12 cellular contexts compared by ENCODE assay signal in genomic region chr2:34652636-34653035, GRCh38.
DNase-seq lines count a peak whose midpoint lies in the region; ATAC-seq and TF ChIP-seq lines count a peak whose summit lies in the region.
"Had no signal": no experiment of that assay in that cellular context is flagged by ENCODE, and none has a peak within 500 bp of the region (broad histone marks: within the 10 kb centered on the region; RNA-seq: fewer than 3 reads in every experiment).

No MANE protein-coding gene starts in this region.

- H3K27me3 ChIP-seq in cardiac muscle cell = no peaks in the 10 kb centered on the region

- no peak for ATAC-seq in Right ventricle myocardium inferior
- ATAC-seq in HG03175 (IDR thresholded peaks at IDR 0.05; ENCODE audit: unreplicated experiment) = no peak
- no peak for ATAC-seq in GM21515 (IDR thresholded peaks at IDR 0.05; ENCODE audit: unreplicated experiment)

- H3K4me3 ChIP-seq in cardiac muscle cell = no peak overlapping the region

- no peaks in the 10 kb centered on the region for H3K36me3 ChIP-seq in cardiac muscle cell

- H3K27ac ChIP-seq in cardiac muscle cell = no peak overlapping the region
- H3K27ac ChIP-seq: RWPE1 had no signal

- DNase-seq in cardiac muscle cell (ENCODE audit: low read depth in 1 of 2, low spot score in 1 of 2) (peak; percentile 2 to 82), Right ventricle myocardium inferior (ENCODE audit: missing footprints) (no peak), RPMI8226 (peak; percentile 61), fibroblast of peridontal ligament (ENCODE audit: extremely low read depth) (peak; percentile 10), COR-L47 (lab: John Stamatoyannopoulos, UW) (no peak), HPDE6-E6E7 (ENCODE audit: extremely low spot score) (no peak)
- DNase-seq: activated naive CD4-positive, alpha-beta T cell treated with Interleukin-2 at 50 U/mL for 16 hours; DMS 273 treated with DMSO at 0.1 percent for 48 hours; stimulated activated CD4-positive, alpha-beta T cell treated with anti-CD3 and anti-CD28 coated beads, Interleukin-1b, Interleukin-23, amount 100 ng/mL, for 48 hours had no signal

- TF ChIP-seq CTCF in cardiac muscle cell (IDR thresholded peaks at IDR 0.05; ENCODE audit: low read depth, low read length) = no peak

- intact Hi-C loops in Right ventricle myocardium inferior (cut with DNase I) = no loop called here

- H3K4me1 ChIP-seq in cardiac muscle cell (ENCODE audit: low read depth) = peaks cover 6% of the 10 kb centered on the region

- H3K9me3 ChIP-seq in cardiac muscle cell (ENCODE audit: low read depth) = no peaks in the 10 kb centered on the region

Comparison
In these comparisons a context has a peak if more than half of its experiments do, and no peak if none do; other contexts are left out.
1. DNase-seq: peak in cardiac muscle cell (2 of 2), RPMI8226 (single experiment) and fibroblast of peridontal ligament (single experiment); none in Right ventricle myocardium inferior (single experiment), COR-L47 (single experiment) and HPDE6-E6E7 (single experiment).